19 cellular contexts compared by ENCODE assay signal in genomic region chr3:150436161-150436560, GRCh38.
"Had no signal": no experiment of that assay in that cellular context is flagged by ENCODE, and none has a peak within 500 bp of the region (broad histone marks: within the 10 kb centered on the region; RNA-seq: fewer than 3 reads in every experiment).

No MANE protein-coding gene starts in this region.

- H3K27me3 ChIP-seq: esophagus muscularis mucosa, gastrocnemius medialis, pancreas, stomach had no signal

- H3K4me3 ChIP-seq: esophagus muscularis mucosa, gastrocnemius medialis, pancreas, stomach, thoracic aorta had no signal

- H3K27ac ChIP-seq: epithelial cell of prostate, esophagus muscularis mucosa, gastrocnemius medialis, pancreas, stomach, thoracic aorta had no signal

- DNase-seq: effector memory CD8-positive, alpha-beta T cell; gastrocnemius medialis; glutamatergic neuron; immature natural killer cell; left ventricle myocardium superior; mammary epithelial cell; naive thymus-derived CD8-positive, alpha-beta T cell; occipital lobe; pancreas; right cardiac atrium; small intestine; stimulated activated CD4-positive, alpha-beta T cell treated with anti-CD3 and anti-CD28 coated beads, Interleukin-12 subunit alpha, Interleukin-12 subunit beta, amount 100 ng/mL, for 4 hours; stimulated activated naive CD4-positive, alpha-beta T cell; stomach; substantia nigra; trophoblast cell had no signal

- H3K36me3 ChIP-seq: esophagus muscularis mucosa, gastrocnemius medialis, pancreas, stomach, thoracic aorta had no signal

- H3K9me3 ChIP-seq: esophagus muscularis mucosa, gastrocnemius medialis, pancreas, stomach, thoracic aorta had no signal

- ATAC-seq: effector memory CD8-positive, alpha-beta T cell; gastrocnemius medialis; left ventricle myocardium superior; naive thymus-derived CD8-positive, alpha-beta T cell; pancreas; right cardiac atrium had no signal
